ENCODE assay signal across 8 cellular contexts in genomic region chr12:67650127-67650495, GRCh38. TPM values are rescaled to one million over a fixed set of nuclear protein-coding genes. Genes with fewer than 3 reads are reported as not detected.
DNase-seq lines count a peak whose midpoint lies in the region; FAIRE-seq and TF ChIP-seq lines count a peak whose summit lies in the region.

No MANE protein-coding gene starts in this region.

- peaks cover 14% of the 10 kb centered on the region for H3K36me3 Mint-ChIP-seq in chondrocyte (ENCODE audit: low read depth)

- H3F3A ChIP-seq in OCI-LY1 (ENCODE audit: insufficient read depth, low read length), result no peaks in the 10 kb centered on the region

- peak overlapping the region; percentile 93 for H3K4me2 ChIP-seq in OCI-LY1 (ENCODE audit: low read length)

- H2AFZ ChIP-seq in OCI-LY1 (ENCODE audit: low read length), result no peak overlapping the region

- in situ Hi-C loops in GM13976 (cut with MboI; ENCODE audit: low sequenced_read_pairs, unreplicated experiment), result no loop called here

- H3K9ac ChIP-seq in OCI-LY1 (ENCODE audit: low read length), result peak overlapping the region; percentile 94

- H3K9me2 ChIP-seq in OCI-LY1 (ENCODE audit: low read depth, low read length), result no peaks in the 10 kb centered on the region

- peak overlapping the region; percentile 69 for H3K27ac ChIP-seq in OCI-LY1 (ENCODE audit: low read depth, low read length, poor library complexity, severe bottlenecking)
- peak overlapping the region; percentile 65 to 97 (median 96) for H3K27ac ChIP-seq in tibial nerve

- peaks cover 34% of the 10 kb centered on the region for H3K4me1 ChIP-seq in OCI-LY1 (ENCODE audit: insufficient read depth, low read length, severe bottlenecking)
- H3K4me1 ChIP-seq in tibial nerve, result peaks cover 0 to 56% (median 17%) of the 10 kb centered on the region in 4 donors

- H3K4me3 ChIP-seq in OCI-LY1 (ENCODE audit: low read depth, low read length, poor library complexity, severe bottlenecking) (peak overlapping the region; percentile 98), lower leg skin (ENCODE audit: low read depth, poor library complexity, severe bottlenecking) (peak overlapping the region; percentile 88), tibial nerve (peak overlapping the region; percentile 71 to 99 (median 92))

- intact Hi-C loops in lower leg skin (cut with DNase I; ENCODE audit: low total_unique reads), result no loop called here

- no peaks in the 10 kb centered on the region; the same call in 1 of the 2 replicates for H4K20me1 ChIP-seq in OCI-LY1 (ENCODE audit: insufficient read depth, low read length)

- TF ChIP-seq EP300 in tibial nerve (IDR thresholded peaks at IDR 0.05), result peak in 1 of 2 donors; percentile 10

- 0 to 2% methylated on average over 13 of the region's 13 CpGs for WGBS in lower leg skin, 2 donors
- 1 to 4% methylated on average over 13 of the region's 13 CpGs for WGBS in tibial nerve, 2 donors

- DNase-seq in GM13976 (ENCODE audit: low spot score) (peak; percentile 41), chondrocyte (ENCODE audit: low spot score) (no peak), lower leg skin (ENCODE audit: low spot score in 2 of 2) (no peak), tibial nerve (ENCODE audit: low spot score in 2 of 2) (peak in 1 of 2 donors; percentile 15), GM12891 (ENCODE audit: insufficient read length, low spot score) (no peak), inferior parietal cortex (ENCODE audit: extremely low spot score) (no peak)
- no peak for DNase-seq in effector CD8-positive, alpha-beta T cell (lab: John Stamatoyannopoulos, UW)

- peaks cover 67% of the 10 kb centered on the region for H3K4me1 Mint-ChIP-seq in chondrocyte (ENCODE audit: low read depth)

- peak overlapping the region; percentile 86 for H3K27ac Mint-ChIP-seq in chondrocyte (ENCODE audit: unreplicated experiment)

- H3K27me3 Mint-ChIP-seq in chondrocyte (ENCODE audit: low read depth), result no peaks in the 10 kb centered on the region

- peak overlapping the region; percentile 88 for H3K4me3 Mint-ChIP-seq in chondrocyte (ENCODE audit: unreplicated experiment)

- H3K36me3 ChIP-seq in OCI-LY1 (ENCODE audit: insufficient read depth, low read length) (peaks cover 16% of the 10 kb centered on the region; the same call in 1 of the 2 replicates), tibial nerve (no peaks in the 10 kb centered on the region)

- no peak for FAIRE-seq in GM12891 (lab: Jason Lieb, UNC)

- H3K9me3 ChIP-seq in OCI-LY1 (ENCODE audit: low read length) (no peaks in the 10 kb centered on the region), tibial nerve (no peaks in the 10 kb centered on the region)

- no peaks in the 10 kb centered on the region for H3K27me3 ChIP-seq in OCI-LY1 (ENCODE audit: insufficient read depth, low read length)
- no peaks in the 10 kb centered on the region for H3K27me3 ChIP-seq in tibial nerve

- peaks cover 58% of the 10 kb centered on the region for H3K79me2 ChIP-seq in OCI-LY1 (ENCODE audit: insufficient read depth, low read length)

- TF ChIP-seq CTCF in GM13976 (IDR thresholded peaks at IDR 0.05; ENCODE audit: borderline replicate concordance, control extremely low read depth, extremely low read depth, insufficient read depth, missing control alignments) (no peak), OCI-LY1 (IDR thresholded peaks at IDR 0.05; ENCODE audit: low read length) (no peak), chondrocyte (IDR thresholded peaks at IDR 0.05) (no peak), lower leg skin (IDR thresholded peaks at IDR 0.05) (no peak), tibial nerve (IDR thresholded peaks at IDR 0.05) (no peak)

- no peaks in the 10 kb centered on the region for H3K9me3 Mint-ChIP-seq in chondrocyte (ENCODE audit: low read depth)

- TF ChIP-seq POLR2A in lower leg skin (IDR thresholded peaks at IDR 0.05), result no peak
- no peak for TF ChIP-seq POLR2A in tibial nerve (IDR thresholded peaks at IDR 0.05)
- no peak for TF ChIP-seq POLR2A in GM12891 (IDR thresholded peaks at IDR 0.05; ENCODE audit: low read depth, low read length)

TF ChIP-seq in GM12891, 5 proteins besides CTCF, POLR2A, EP300 and RAD21:
- TF ChIP-seq POLR2AphosphoS5 (IDR thresholded peaks at IDR 0.05; ENCODE audit: low read depth, low read length), result no peak
- no peak for TF ChIP-seq SPI1 (IDR thresholded peaks at IDR 0.05; ENCODE audit: low read depth, low read length)
- TF ChIP-seq TAF1 (IDR thresholded peaks at IDR 0.05; ENCODE audit: low read depth, low read length), result no peak
- TF ChIP-seq PAX5 (IDR thresholded peaks at IDR 0.05; ENCODE audit: insufficient read depth, low read length, severe bottlenecking), result no peak
- no peak for TF ChIP-seq POU2F2 (IDR thresholded peaks at IDR 0.05; ENCODE audit: low read depth, low read length)

RNA-seq across cellular contexts. Expression of gene DYRK2, which starts 1.6 kb away (rescaled TPM):
- total RNA-seq in chondrocyte (38.4 to 54.1 TPM (median 46.6 TPM) in 3 replicates), lower leg skin (10 to 100 TPM in 3 of 4 donors, 1 to 10 TPM in 1; 8.0 to 16.0 (median 13.2) TPM), tibial nerve (10 to 100 TPM in 3 of 4 donors, 1 to 10 TPM in 1; 9.6 to 21.6 (median 19.2) TPM)
- polyA plus RNA-seq in GM12891 (2012; ENCODE audit: low read depth, missing spikeins), result 10.7 TPM
